In the genomic region with DNA sequence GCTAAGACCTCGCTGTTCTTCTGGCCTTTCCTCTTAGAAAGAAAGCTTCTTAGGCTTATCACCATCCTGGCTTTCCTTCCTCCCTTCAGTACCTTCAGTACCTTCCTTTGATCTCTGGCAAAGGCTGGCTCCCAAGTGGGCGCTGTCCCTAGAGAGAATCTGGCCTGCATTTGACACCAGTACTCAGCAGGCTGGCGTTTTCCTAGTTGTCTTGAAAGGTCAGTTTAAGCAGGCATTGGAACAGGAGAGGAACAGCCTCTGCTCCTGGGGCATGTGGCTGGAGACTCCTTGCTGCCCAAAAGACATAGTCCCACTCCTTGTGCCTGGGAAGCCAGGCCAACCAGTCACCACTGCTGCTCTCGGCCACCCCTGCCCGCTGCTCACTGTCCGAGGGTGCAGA, we compare ENCODE assay signal across 34 cellular contexts. TPM values are rescaled to one million over a fixed set of nuclear protein-coding genes. Genes with fewer than 3 reads are reported as not detected.
"Had no signal": no experiment of that assay in that cellular context is flagged by ENCODE, and none has a peak within 500 bp of the region (broad histone marks: within the 10 kb centered on the region; RNA-seq: fewer than 3 reads in every experiment).

No MANE protein-coding gene starts in this region.

- H3K27me3 ChIP-seq: ovary, right lobe of liver, spleen, suprapubic skin, testis, tibial artery, transverse colon, upper lobe of right lung, uterus had no signal

- DNase-seq: naive thymus-derived CD8-positive, alpha-beta T cell; nephron progenitor cell; occipital lobe; ovary; posterior cingulate gyrus; psoas muscle; right cardiac atrium; right lobe of liver; spleen; stimulated activated CD4-positive, alpha-beta T cell treated with anti-CD3 and anti-CD28 coated beads, Interleukin-12 subunit alpha, Interleukin-12 subunit beta, amount 100 ng/mL, for 4 hours; stimulated activated CD4-positive, alpha-beta T cell treated with anti-CD3 and anti-CD28 coated beads, Interleukin-1b, Interleukin-23, amount 100 ng/mL, for 48 hours; stimulated activated CD4-positive, alpha-beta T cell treated with anti-CD3 and anti-CD28 coated beads, Interleukin-4, amount 100 ng/mL, for 1 hour; stimulated activated CD4-positive, alpha-beta T cell treated with anti-CD3 and anti-CD28 coated beads, Interleukin-4, amount 100 ng/mL, for 4 hours; stimulated activated CD8-positive, alpha-beta memory T cell treated with anti-CD3 and anti-CD28 coated beads, Interleukin-4, amount 100 ng/mL, for 48 hours; stimulated activated naive CD4-positive, alpha-beta T cell; stimulated activated naive CD8-positive, alpha-beta T cell treated with anti-CD3 and anti-CD28 coated beads, Interleukin-15, amount 100 ng/mL, for 72 hours; stimulated activated naive CD8-positive, alpha-beta T cell treated with anti-CD3 and anti-CD28 coated beads, Interleukin-15, Interleukin-2, amounts not matched to agents 100 U/mL and 50 U/mL, for 24 hours; substantia nigra; testis; transverse colon; upper lobe of right lung; uterus had no signal

- H2AFZ ChIP-seq: parathyroid adenoma had no signal

- H3K4me1 ChIP-seq: parathyroid adenoma, psoas muscle, right lobe of liver, tibial artery, upper lobe of right lung, uterus had no signal

- H3K4me1 Mint-ChIP-seq: stimulated activated memory B cell treated with anti-CD40 and anti-IgM and Interleukin-4, amounts not matched to agents 10 μg/mL and 1 μg/mL and 100 μg/mL, for 72 hours; stimulated activated naive CD8-positive, alpha-beta T cell treated with anti-CD3 and anti-CD28 coated beads, Interleukin-15, amount 100 ng/mL, for 72 hours had no signal

- H3K4me3 ChIP-seq: ovary, psoas muscle, right lobe of liver, skin epidermis, smooth muscle cell, spleen, suprapubic skin, testis, tibial artery, transverse colon, upper lobe of right lung, uterus had no signal

- H3K27me3 Mint-ChIP-seq: naive thymus-derived CD8-positive, alpha-beta T cell; natural killer cell treated with Interleukin-12 subunit alpha and Interleukin-12 subunit beta and Interleukin-15 and Interleukin-18, amount 100 ng/mL, for 72 hours; stimulated activated memory B cell treated with anti-CD40 and anti-IgM and Interleukin-4, amounts not matched to agents 10 μg/mL and 1 μg/mL and 100 μg/mL, for 72 hours; stimulated activated naive CD8-positive, alpha-beta T cell treated with anti-CD3 and anti-CD28 coated beads, Interleukin-15, amount 100 ng/mL, for 72 hours; type B pancreatic cell had no signal

- H3K9ac ChIP-seq: parathyroid adenoma had no signal

- H3K36me3 Mint-ChIP-seq: type B pancreatic cell had no signal

- ATAC-seq: naive thymus-derived CD8-positive, alpha-beta T cell; natural killer cell treated with Interleukin-12 subunit alpha and Interleukin-12 subunit beta and Interleukin-15 and Interleukin-18, amount 100 ng/mL, for 72 hours; psoas muscle; right cardiac atrium; right lobe of liver; stimulated activated memory B cell treated with anti-CD40 and anti-IgM and Interleukin-4, amounts not matched to agents 10 μg/mL and 1 μg/mL and 100 μg/mL, for 72 hours; stimulated activated naive CD8-positive, alpha-beta T cell treated with anti-CD3 and anti-CD28 coated beads, Interleukin-15, amount 100 ng/mL, for 72 hours; stimulated activated naive CD8-positive, alpha-beta T cell treated with anti-CD3 and anti-CD28 coated beads, Interleukin-15, Interleukin-2, amounts not matched to agents 100 U/mL and 50 U/mL, for 24 hours; upper lobe of right lung had no signal

- H3K27ac Mint-ChIP-seq: natural killer cell treated with Interleukin-12 subunit alpha and Interleukin-12 subunit beta and Interleukin-15 and Interleukin-18, amount 100 ng/mL, for 72 hours; nephron progenitor cell; progenitor cell of endocrine pancreas; stimulated activated memory B cell treated with anti-CD40 and anti-IgM and Interleukin-4, amounts not matched to agents 10 μg/mL and 1 μg/mL and 100 μg/mL, for 72 hours; stimulated activated naive CD8-positive, alpha-beta T cell treated with anti-CD3 and anti-CD28 coated beads, Interleukin-15, amount 100 ng/mL, for 72 hours; type B pancreatic cell had no signal

- H3K9me3 ChIP-seq: ovary, psoas muscle, right lobe of liver, testis, upper lobe of right lung had no signal

- H3K9me3 Mint-ChIP-seq: type B pancreatic cell had no signal

- H3K27ac ChIP-seq: ovary, parathyroid adenoma, psoas muscle, right lobe of liver, spleen, suprapubic skin, testis, tibial artery, transverse colon, upper lobe of right lung, uterus had no signal

- H3K4me2 ChIP-seq: smooth muscle cell had no signal

- H3K4me3 Mint-ChIP-seq: naive thymus-derived CD8-positive, alpha-beta T cell; natural killer cell treated with Interleukin-12 subunit alpha and Interleukin-12 subunit beta and Interleukin-15 and Interleukin-18, amount 100 ng/mL, for 72 hours; nephron progenitor cell; neural crest cell; stimulated activated memory B cell treated with anti-CD40 and anti-IgM and Interleukin-4, amounts not matched to agents 10 μg/mL and 1 μg/mL and 100 μg/mL, for 72 hours; stimulated activated naive CD8-positive, alpha-beta T cell treated with anti-CD3 and anti-CD28 coated beads, Interleukin-15, amount 100 ng/mL, for 72 hours; type B pancreatic cell had no signal

- H3K36me3 ChIP-seq: ovary, suprapubic skin, transverse colon, upper lobe of right lung, uterus had no signal

RNA-seq across cellular contexts. Expression of gene TMEM238L, which starts 34.1 kb away (rescaled TPM):
- total RNA-seq: naive thymus-derived CD8-positive, alpha-beta T cell; natural killer cell treated with Interleukin-12 subunit alpha and Interleukin-12 subunit beta and Interleukin-15 and Interleukin-18, amount 100 ng/mL, for 72 hours; neural crest cell; occipital lobe; osteoblast; ovary; progenitor cell of endocrine pancreas; psoas muscle; renal cortical epithelial cell; right cardiac atrium; right lobe of liver; smooth muscle cell; spleen; testis; upper lobe of right lung; uterus had no signal
- polyA plus RNA-seq: ovary, right cardiac atrium, smooth muscle cell, spleen had no signal
